9 cellular contexts compared by ENCODE assay signal in the genomic region with DNA sequence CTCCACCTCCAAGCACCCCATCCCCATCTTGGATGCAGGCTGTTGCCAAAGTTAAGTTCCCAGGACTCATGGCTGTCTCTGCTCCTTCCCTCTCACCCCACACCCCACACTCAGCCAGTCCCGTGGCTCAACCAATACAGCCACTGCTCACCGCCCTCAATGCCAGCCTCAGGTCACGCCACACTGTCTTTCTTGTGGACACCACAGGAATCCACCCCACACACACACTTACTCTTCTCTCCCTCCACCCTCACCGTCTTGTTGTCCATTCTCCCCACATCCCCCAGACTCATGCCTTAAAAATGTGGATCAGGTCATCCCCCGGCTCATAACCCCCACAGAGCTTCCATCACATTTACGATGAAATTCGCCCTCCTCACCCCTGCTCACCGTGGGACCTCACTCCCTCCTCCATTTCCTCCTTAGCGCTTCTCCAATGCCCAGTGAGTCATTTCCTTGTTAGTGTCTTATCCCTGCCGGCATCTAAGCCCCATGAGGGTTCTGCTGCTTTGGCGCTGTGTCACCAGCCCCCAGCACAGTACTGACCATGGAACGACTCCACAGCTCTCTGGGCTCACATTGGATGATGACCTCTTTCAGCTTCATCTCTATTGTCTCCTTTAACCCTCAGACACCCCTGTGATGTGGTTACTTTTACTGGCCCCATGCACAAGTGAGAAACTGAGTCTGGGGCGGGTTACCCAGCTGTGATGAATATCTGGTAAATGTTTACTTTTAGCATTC. TPM values are rescaled to one million over a fixed set of nuclear protein-coding genes. Genes with fewer than 3 reads are reported as not detected.
DNase-seq lines count a peak whose midpoint lies in the region; ATAC-seq and TF ChIP-seq lines count a peak whose summit lies in the region.
"Had no signal": no experiment of that assay in that cellular context is flagged by ENCODE, and none has a peak within 500 bp of the region (broad histone marks: within the 10 kb centered on the region; RNA-seq: fewer than 3 reads in every experiment).

No MANE protein-coding gene starts in this region.

- WGBS in prostate gland, result 64% methylated on average over 13 of the region's 13 CpGs

- peak; percentile 71 for ATAC-seq in PC-3
- no peak for ATAC-seq in HG02852 (IDR thresholded peaks at IDR 0.05; ENCODE audit: unreplicated experiment)
- no peak for ATAC-seq in natural killer cell

- no peaks in the 10 kb centered on the region for H3K9me2 ChIP-seq in PC-3 (replicated peaks; ENCODE audit: low read length)

- DNase-seq in GDM1 (lab: John Stamatoyannopoulos, UW) (peak; percentile 27), PC-3 (peak; percentile 98), epithelial cell of esophagus (ENCODE audit: low read depth) (peak; percentile 78), prostate gland (ENCODE audit: low spot score) (no peak), NCI-H2171 (lab: John Stamatoyannopoulos, UW) (no peak), NCI-H2227 treated with DMSO at 0.1 percent for 48 hours (lab: John Stamatoyannopoulos, UW) (no peak), natural killer cell (no peak)
- DNase-seq: NCI-H1694 had no signal

- TF ChIP-seq POLR2A in prostate gland (IDR thresholded peaks at IDR 0.05), result no peak

- H3K9me3 ChIP-seq in PC-3 (ENCODE audit: low read length) (no peaks in the 10 kb centered on the region), prostate gland (no peaks in the 10 kb centered on the region)

- H3K27me3 ChIP-seq in PC-3 (ENCODE audit: low read length) (no peaks in the 10 kb centered on the region), prostate gland (replicated peaks; ENCODE audit: insufficient read depth) (no peaks in the 10 kb centered on the region)

- peak overlapping the region; percentile 43 for H3K4me2 ChIP-seq in PC-3 (ENCODE audit: low read length)

- H4K20me1 ChIP-seq in PC-3 (ENCODE audit: low read length), result no peaks in the 10 kb centered on the region

- no peak overlapping the region for H2AFZ ChIP-seq in PC-3 (ENCODE audit: low read length)

- H3K36me3 ChIP-seq in PC-3 (ENCODE audit: low read depth, low read length) (peaks cover 70% of the 10 kb centered on the region), prostate gland (no peaks in the 10 kb centered on the region)

- H3K79me2 ChIP-seq in PC-3 (ENCODE audit: low read length), result peaks cover 78% of the 10 kb centered on the region

- no TSS peak for BruUV-seq in PC-3 (replicated peaks; lab: Mats Ljungman, UMichigan)

- no peak overlapping the region for H3K4me3 Mint-ChIP-seq in natural killer cell

- intact Hi-C loops in PC-3 (cut with micrococcal nuclease) (loop anchor here (2.0 kb wide), 1 partner anchor 68 kb away; no protein-coding TSS in a partner anchor), prostate gland (cut with DNase I) (no loop called here), natural killer cell (cut with micrococcal nuclease) (no loop called here)

- peaks cover 31 to 45% of the 10 kb centered on the region in 2 donors for H3K27me3 Mint-ChIP-seq in natural killer cell (ENCODE audit: low read depth in 2 of 2)

- no peaks in the 10 kb centered on the region for H3K9me3 Mint-ChIP-seq in natural killer cell

- peak overlapping the region; percentile 91 for H3K9ac ChIP-seq in PC-3 (ENCODE audit: low read length)

- H3K4me3 ChIP-seq in PC-3 (ENCODE audit: low read length), result no peak overlapping the region
- H3K4me3 ChIP-seq in epithelial cell of esophagus (ENCODE audit: low read length), result no peak overlapping the region
- no peak overlapping the region for H3K4me3 ChIP-seq in prostate gland

- peaks cover 17% of the 10 kb centered on the region for H3F3A ChIP-seq in PC-3 (ENCODE audit: low read length, unreplicated experiment)

- POLR2A ChIA-PET in PC-3 (lab: Charles Lee; ENCODE audit: unreplicated experiment), result interaction anchor here (0.6 to 2.6 kb wide), 5 partner anchors 12 to 776 kb away, joined by 3 to 38 read pairs (median 3); a partner anchor contains a TSS

- H3K4me1 Mint-ChIP-seq in natural killer cell, result peaks cover 0 to 7% of the 10 kb centered on the region in 2 donors

- no peak overlapping the region for H3K27ac Mint-ChIP-seq in natural killer cell

- TF ChIP-seq CTCF in PC-3 (conservative IDR thresholded peaks at IDR 0.05; ENCODE audit: low read depth, low read length), result no peak
- TF ChIP-seq CTCF in epithelial cell of esophagus (IDR thresholded peaks at IDR 0.05; ENCODE audit: insufficient read depth, low read depth, low read length, missing control alignments), result no peak
- no peak for TF ChIP-seq CTCF in prostate gland (IDR thresholded peaks at IDR 0.05)
- no peak for TF ChIP-seq CTCF in natural killer cell (IDR thresholded peaks at IDR 0.05)

- CTCF ChIA-PET in PC-3 (lab: Charles Lee), result interaction anchor here (0.5 to 1.7 kb wide), 2 partner anchors 11 to 64 kb away, joined by 3 to 5 read pairs; no protein-coding TSS in a partner anchor

- H3K27ac ChIP-seq in PC-3 (ENCODE audit: low read length) (peak overlapping the region; percentile 100), prostate gland (peak overlapping the region; percentile 90 to 98)

- H3K4me1 ChIP-seq in PC-3 (ENCODE audit: insufficient read depth, low read length) (peaks cover 52% of the 10 kb centered on the region), prostate gland (replicated peaks) (peaks cover 31% of the 10 kb centered on the region)

- no peaks in the 10 kb centered on the region for H3K36me3 Mint-ChIP-seq in natural killer cell

RNA-seq across cellular contexts. Expression of a gene that starts 13.8 kb away (rescaled TPM):
- 201 and 270 TPM in 2 replicates for total RNA-seq in PC-3 (2014; rRNA removed)
- 100 to 1,000 TPM; 371 to 393 TPM for total RNA-seq in prostate gland
- not detected for total RNA-seq in natural killer cell

Comparison
In these comparisons a context has a peak if more than half of its experiments do, and no peak if none do; other contexts are left out.
1. DNase-seq: peak in GDM1 (single experiment), PC-3 (single experiment) and epithelial cell of esophagus (single experiment); none in prostate gland (single experiment), NCI-H2171 (single experiment), NCI-H2227 treated with DMSO at 0.1 percent for 48 hours (single experiment) and natural killer cell (single experiment).
2. RNA of a gene that starts 13.8 kb away (total RNA-seq): 371 to 393 TPM in prostate gland and 201 to 270 TPM in PC-3; not detected in natural killer cell; every median in the first group is over 100 times any median in the second.